ENCODE assay signal across 8 cellular contexts in genomic region chr2:43193996-43194869, GRCh38. TPM values are rescaled to one million over a fixed set of nuclear protein-coding genes. Genes with fewer than 3 reads are reported as not detected.
DNase-seq lines count a peak whose midpoint lies in the region; ATAC-seq and TF ChIP-seq lines count a peak whose summit lies in the region.

No MANE protein-coding gene starts in this region.

- H3K9me3 ChIP-seq in DND-41 (ENCODE audit: insufficient read depth, low read length, severe bottlenecking), result no peaks in the 10 kb centered on the region
- no peaks in the 10 kb centered on the region for H3K9me3 ChIP-seq in OCI-LY3 (ENCODE audit: insufficient read depth, low read length)
- no peaks in the 10 kb centered on the region for H3K9me3 ChIP-seq in mononuclear cell (ENCODE audit: low read depth, low read length)
- no peaks in the 10 kb centered on the region for H3K9me3 ChIP-seq in SK-N-SH

- no peak for TF ChIP-seq EP300 in SK-N-SH (IDR thresholded peaks at IDR 0.05; ENCODE audit: borderline replicate concordance in 1 of 2, low read depth in 1 of 2, low read length in 1 of 2)

- H3K27me3 ChIP-seq in DND-41 (ENCODE audit: insufficient read depth, low read length, poor library complexity), result no peaks in the 10 kb centered on the region
- H3K27me3 ChIP-seq in OCI-LY3 (ENCODE audit: low read depth, low read length), result no peaks in the 10 kb centered on the region
- no peaks in the 10 kb centered on the region for H3K27me3 ChIP-seq in mononuclear cell (ENCODE audit: insufficient read depth, low read length)
- H3K27me3 ChIP-seq in SK-N-SH (ENCODE audit: insufficient read depth), result no peaks in the 10 kb centered on the region

- H3K79me2 ChIP-seq in DND-41 (ENCODE audit: insufficient read depth, low read length) (no peaks in the 10 kb centered on the region), OCI-LY3 (ENCODE audit: low read length) (no peaks in the 10 kb centered on the region), SK-N-SH (ENCODE audit: insufficient read depth) (no peaks in the 10 kb centered on the region)

- WGBS in SK-N-SH (ENCODE audit: low lambda C conversion rate), result 72% methylated on average over 14 of the region's 15 CpGs

- DNase-seq in DND-41, result no peak
- no peak for DNase-seq in NCI-H226
- no peak for DNase-seq in SK-N-SH
- DNase-seq in NCI-H2029 treated with DMSO at 0.1 percent for 48 hours (lab: John Stamatoyannopoulos, UW), result no peak
- DNase-seq in SHP77 treated with DMSO at 0.1 percent for 48 hours (lab: John Stamatoyannopoulos, UW), result no peak

- TF ChIP-seq CTCF in DND-41 (IDR thresholded peaks at IDR 0.05; ENCODE audit: borderline replicate concordance, extremely low read depth, low read length, poor library complexity, severe bottlenecking), result no peak
- TF ChIP-seq CTCF in OCI-LY3 (IDR thresholded peaks at IDR 0.05; ENCODE audit: low read depth, low read length), result no peak
- no peak for TF ChIP-seq CTCF in SK-N-SH (IDR thresholded peaks at IDR 0.05)

- H3K4me1 ChIP-seq in DND-41 (ENCODE audit: insufficient read depth, low read length), result peaks cover 51% of the 10 kb centered on the region
- H3K4me1 ChIP-seq in OCI-LY3 (ENCODE audit: low read length), result peaks cover 41% of the 10 kb centered on the region
- H3K4me1 ChIP-seq in mononuclear cell (ENCODE audit: insufficient read depth, low read length), result peaks cover 64% of the 10 kb centered on the region
- H3K4me1 ChIP-seq in SK-N-SH (ENCODE audit: control insufficient read depth in 1 of 2, insufficient read depth in 2 of 2, low read depth in 1 of 2, low read length in 1 of 2), result peaks cover 0 to 14% of the 10 kb centered on the region in 2 experiments; a peak in 1 of 4 replicates

- CTCF ChIA-PET in SK-N-SH (lab: Yijun Ruan, JAX), result interaction anchor here (0.9 kb wide), 1 partner anchor 14 kb away, joined by 3 read pairs; no protein-coding TSS in a partner anchor

- no peaks in the 10 kb centered on the region for H3F3A ChIP-seq in SK-N-SH (replicated peaks; ENCODE audit: insufficient read depth)

- no peaks in the 10 kb centered on the region for H3K36me3 ChIP-seq in DND-41 (ENCODE audit: insufficient read depth, low read length)
- H3K36me3 ChIP-seq in OCI-LY3 (replicated peaks; ENCODE audit: low read depth, low read length), result no peaks in the 10 kb centered on the region
- H3K36me3 ChIP-seq in SK-N-SH (replicated peaks in 1 of 2; ENCODE audit: control insufficient read depth in 1 of 2, insufficient read depth in 2 of 2, low read length in 1 of 2), result no peaks in the 10 kb centered on the region

- peak overlapping the region in 1 of 2 experiments; percentile 3; a peak in 1 of 4 replicates for H3K4me3 ChIP-seq in DND-41 (ENCODE audit: low read depth in 1 of 2, low read length in 2 of 2)
- peak overlapping the region; percentile 72 for H3K4me3 ChIP-seq in OCI-LY3 (ENCODE audit: low read length)
- H3K4me3 ChIP-seq in mononuclear cell (ENCODE audit: low read length), result peak overlapping the region; percentile 8
- H3K4me3 ChIP-seq in SK-N-SH (ENCODE audit: low read depth in 2 of 2, low read length in 1 of 2), result no peak overlapping the region

- H3K9ac ChIP-seq in DND-41 (ENCODE audit: low read depth, low read length) (peak overlapping the region; percentile 46), OCI-LY3 (ENCODE audit: low read length) (peak overlapping the region; percentile 86), SK-N-SH (no peak overlapping the region)

- no peaks in the 10 kb centered on the region for H3K9me2 ChIP-seq in SK-N-SH

- H3K4me2 ChIP-seq in DND-41 (ENCODE audit: insufficient read depth, low read length) (peak overlapping the region; percentile 25), OCI-LY3 (ENCODE audit: low read length) (peak overlapping the region; percentile 99), SK-N-SH (no peak overlapping the region)

- POLR2A ChIA-PET in SK-N-SH (lab: Yijun Ruan, JAX), result no interaction called here

- TF ChIP-seq RAD21 in SK-N-SH (IDR thresholded peaks at IDR 0.05; ENCODE audit: low read length), result no peak

- H4K20me1 ChIP-seq in DND-41 (ENCODE audit: insufficient read depth, low read length) (no peaks in the 10 kb centered on the region), OCI-LY3 (ENCODE audit: insufficient read depth, low read length) (no peaks in the 10 kb centered on the region), SK-N-SH (ENCODE audit: insufficient read depth) (no peaks in the 10 kb centered on the region)

- H3K27ac ChIP-seq in DND-41 (ENCODE audit: low read length) (peak overlapping the region; percentile 77), OCI-LY3 (ENCODE audit: low read length) (peak overlapping the region; percentile 98), SK-N-SH (ENCODE audit: low read depth in 2 of 2, low read length in 1 of 2) (no peak overlapping the region)

- peak; percentile 10 for ATAC-seq in DND-41 (ENCODE audit: insufficient read depth, low read depth)
- peak; percentile 44 for ATAC-seq in GM21723 (IDR thresholded peaks at IDR 0.05; ENCODE audit: unreplicated experiment)

- H2AFZ ChIP-seq in DND-41 (ENCODE audit: low read depth, low read length), result 0 out of 2 replicates have a peak overlapping the region, but pooled peaks have one; percentile 34
- H2AFZ ChIP-seq in OCI-LY3 (ENCODE audit: low read depth, low read length), result 0 out of 2 replicates have a peak overlapping the region, but pooled peaks have one; percentile 3
- no peak overlapping the region for H2AFZ ChIP-seq in SK-N-SH (ENCODE audit: low read depth)

TF ChIP-seq in SK-N-SH, 30 proteins besides CTCF, POLR2A, EP300 and RAD21:
- no peak for TF ChIP-seq FOXM1 (IDR thresholded peaks at IDR 0.05; ENCODE audit: low read depth)
- TF ChIP-seq NFIC (IDR thresholded peaks at IDR 0.05; ENCODE audit: borderline replicate concordance), result no peak
- no peak for TF ChIP-seq NRF1 (IDR thresholded peaks at IDR 0.05; ENCODE audit: low read depth, low read length)
- no peak for TF ChIP-seq SMC3 (IDR thresholded peaks at IDR 0.05; ENCODE audit: low read depth, low read length)
- TF ChIP-seq JUND (IDR thresholded peaks at IDR 0.05), result no peak

RNA-seq across cellular contexts. Expression of gene ZFP36L2, which starts 32.2 kb away (rescaled TPM):
- total RNA-seq in mononuclear cell, result 144 TPM
- 12.5 and 18.4 TPM in 2 replicates for polyA plus RNA-seq in SK-N-SH (2012; rRNA removed)
- polyA plus RNA-seq in SK-N-SH (2012; cell fraction: cytosol; rRNA removed), result 22.0 and 22.2 TPM in 2 replicates
- polyA plus RNA-seq in SK-N-SH (2012; cell fraction: nucleus; rRNA removed), result 24.1 and 24.2 TPM in 2 replicates

Comparison
In these comparisons a context has a peak if more than half of its experiments do, and no peak if none do; other contexts are left out.
1. H3K27ac ChIP-seq: peak in DND-41 (single experiment) and OCI-LY3 (single experiment); none in SK-N-SH (0 of 2).
2. H3K4me3 ChIP-seq: peak in OCI-LY3 (single experiment) and mononuclear cell (single experiment); none in SK-N-SH (0 of 2).